1 cellular context compared by ENCODE assay signal in genomic region chr17:50602514-50603235, GRCh38.
TF ChIP-seq lines count a peak whose summit lies in the region.

No MANE protein-coding gene starts in this region.

TF ChIP-seq in SK-N-SH, 30 proteins besides CTCF, POLR2A, EP300 and RAD21 (continued from another document):
- no peak for TF ChIP-seq MEF2A (IDR thresholded peaks at IDR 0.05; ENCODE audit: borderline replicate concordance, low read depth)
